8 cellular contexts compared by ENCODE assay signal in the genomic region with DNA sequence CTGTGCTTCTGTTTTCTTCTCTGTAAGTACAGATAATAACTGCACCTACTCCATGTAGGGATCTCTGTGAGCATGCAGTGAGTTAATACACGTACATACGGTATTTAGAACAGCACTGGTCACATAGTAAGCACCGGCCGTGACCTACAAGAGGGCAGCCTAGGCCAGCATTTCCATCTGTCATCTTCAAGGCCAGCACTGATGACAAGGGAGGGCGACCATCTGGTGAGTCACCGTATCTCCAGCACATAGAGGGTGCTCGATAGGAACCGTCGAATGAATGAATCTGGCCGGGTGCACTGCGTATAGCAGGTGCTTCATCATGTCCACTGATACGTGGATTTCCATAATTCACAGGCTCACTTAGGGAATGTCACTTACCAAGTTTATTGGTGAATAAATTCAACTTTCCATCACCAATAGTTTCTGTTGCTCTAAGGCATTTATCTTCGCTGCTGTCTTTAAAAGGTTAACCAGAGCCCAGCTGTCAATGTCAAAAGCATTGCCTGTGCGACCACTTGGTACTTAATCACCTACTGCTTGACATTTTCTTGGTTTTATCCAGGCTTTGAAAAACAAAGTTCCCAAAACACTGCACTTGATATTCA. TPM values are rescaled to one million over a fixed set of nuclear protein-coding genes. Genes with fewer than 3 reads are reported as not detected.
DNase-seq lines count a peak whose midpoint lies in the region; ATAC-seq, FAIRE-seq and TF ChIP-seq lines count a peak whose summit lies in the region.

No MANE protein-coding gene starts in this region.

- H3K36me3 Mint-ChIP-seq in CD4-positive, alpha-beta T cell (ENCODE audit: low read depth), result peaks cover 19% of the 10 kb centered on the region

- H3K4me1 Mint-ChIP-seq in CD4-positive, alpha-beta T cell (ENCODE audit: low read depth), result peaks cover 88% of the 10 kb centered on the region

- H3K9me3 Mint-ChIP-seq in CD4-positive, alpha-beta T cell, result no peaks in the 10 kb centered on the region

- no peaks in the 10 kb centered on the region for H3K27me3 ChIP-seq in body of pancreas
- no peaks in the 10 kb centered on the region for H3K27me3 ChIP-seq in hepatocyte
- H3K27me3 ChIP-seq in spleen (replicated peaks in 1 of 7), result no peaks in the 10 kb centered on the region
- no peaks in the 10 kb centered on the region for H3K27me3 ChIP-seq in CD4-positive, alpha-beta T cell (ENCODE audit: control insufficient read depth, insufficient read depth, low read length)

- no peak for TF ChIP-seq POLR2A in body of pancreas (IDR thresholded peaks at IDR 0.05)
- no peak for TF ChIP-seq POLR2A in spleen (IDR thresholded peaks at IDR 0.05)

- WGBS in body of pancreas, 2 donors, result 41 to 44% methylated on average over 14 of the region's 14 CpGs
- WGBS in hepatocyte (ENCODE audit: low lambda C conversion rate, missing lambda C conversion rate), result 56% methylated on average over 14 of the region's 14 CpGs
- WGBS in spleen, 5 donors, result 57 to 73% (median 69%) methylated on average over 13 to 14 of the region's 14 CpGs

- H4K20me1 ChIP-seq in hepatocyte (ENCODE audit: insufficient read depth, poor library complexity, severe bottlenecking), result no peaks in the 10 kb centered on the region

- no peak overlapping the region for H2AFZ ChIP-seq in hepatocyte

- POLR2A ChIA-PET in CD4-positive, alpha-beta T cell (lab: Charles Lee), result no interaction called here

- CTCF ChIA-PET in CD4-positive, alpha-beta T cell (lab: Charles Lee), result no interaction called here

- ATAC-seq in body of pancreas (peak; percentile 22), GM18520 (IDR thresholded peaks at IDR 0.05; ENCODE audit: unreplicated experiment) (no peak)
- ATAC-seq in CD4-positive, alpha-beta T cell (ENCODE audit: poor library complexity), result no peak

- H3K9me3 ChIP-seq in body of pancreas (no peaks in the 10 kb centered on the region), hepatocyte (ENCODE audit: low read depth) (no peaks in the 10 kb centered on the region), spleen (no peaks in the 10 kb centered on the region)
- no peaks in the 10 kb centered on the region for H3K9me3 ChIP-seq in CD4-positive, alpha-beta T cell (ENCODE audit: control insufficient read depth, low read length)

- intact Hi-C loops in body of pancreas (cut with DNase I) (no loop called here), spleen (cut with DNase I; ENCODE audit: low total_unique reads) (no loop called here)
- intact Hi-C loops in CD4-positive, alpha-beta T cell (cut with DNase I, micrococcal nuclease), result loop anchor here in 1 of 2 experiments (10.0 kb wide), 1 partner anchor 185 kb away; a partner anchor contains a TSS

- H3K4me1 ChIP-seq in body of pancreas (peaks cover 31% of the 10 kb centered on the region), hepatocyte (ENCODE audit: insufficient read depth) (peaks cover 50% of the 10 kb centered on the region), spleen (peaks cover 50 to 100% (median 92%) of the 10 kb centered on the region in 6 donors)

- H3K9me2 ChIP-seq in hepatocyte (replicated peaks; ENCODE audit: insufficient read depth), result no peaks in the 10 kb centered on the region

- DNase-seq in NCI-H1092 treated with DMSO at 0.1 percent for 48 hours (lab: John Stamatoyannopoulos, UW) (peak; percentile 20), body of pancreas (peak in 3 of 4 donors; percentile 27 to 52 (median 28)), hepatocyte (ENCODE audit: low spot score) (no peak), spleen (no peak), SIG-M5 treated with dmso at 0.1 percent for 504 hours (lab: John Stamatoyannopoulos, UW; ENCODE audit: unreplicated experiment) (no peak), GM19239 (ENCODE audit: insufficient read length, low spot score) (no peak)
- no peak for DNase-seq in CD4-positive, alpha-beta T cell

- no peak overlapping the region for H3K4me3 Mint-ChIP-seq in CD4-positive, alpha-beta T cell

- H3K27ac ChIP-seq in body of pancreas (peak overlapping the region in 3 of 4 donors; percentile 39 to 59 (median 57)), hepatocyte (peak overlapping the region; percentile 84), spleen (peak overlapping the region; percentile 70 to 92 (median 78))
- H3K27ac ChIP-seq in CD4-positive, alpha-beta T cell (ENCODE audit: low read depth, low read length), result no peak overlapping the region

- peak overlapping the region; percentile 27 for H3K4me2 ChIP-seq in hepatocyte

- no peak for FAIRE-seq in GM19239 (lab: Jason Lieb, UNC)

- TF ChIP-seq CTCF in body of pancreas (IDR thresholded peaks at IDR 0.05), result no peak
- no peak for TF ChIP-seq CTCF in hepatocyte (IDR thresholded peaks at IDR 0.05; ENCODE audit: poor library complexity)
- no peak for TF ChIP-seq CTCF in spleen (IDR thresholded peaks at IDR 0.05 in 8 of 11, conservative IDR thresholded peaks at IDR 0.05 in 3 of 11)
- no peak for TF ChIP-seq CTCF in CD4-positive, alpha-beta T cell (IDR thresholded peaks at IDR 0.05)

- H3K36me3 ChIP-seq in body of pancreas (replicated peaks in 1 of 2; ENCODE audit: insufficient read depth in 1 of 2, low read depth in 2 of 2) (no peaks in the 10 kb centered on the region), hepatocyte (replicated peaks; ENCODE audit: insufficient read depth, low read depth) (no peaks in the 10 kb centered on the region), spleen (peaks cover 0 to 11% (median 0%) of the 10 kb centered on the region in 6 donors)

- no peaks in the 10 kb centered on the region for H3K27me3 Mint-ChIP-seq in CD4-positive, alpha-beta T cell

- peaks cover 4% of the 10 kb centered on the region for H3K79me2 ChIP-seq in hepatocyte

- H3K4me3 ChIP-seq in body of pancreas, result no peak overlapping the region
- no peak overlapping the region for H3K4me3 ChIP-seq in hepatocyte
- H3K4me3 ChIP-seq in spleen, result no peak overlapping the region

- H3K27ac Mint-ChIP-seq in CD4-positive, alpha-beta T cell, result no peak overlapping the region

RNA-seq across cellular contexts. Expression of a gene that starts 8.3 kb away (rescaled TPM):
- total RNA-seq in body of pancreas, result 1 to 10 TPM; 3.6 to 4.6 TPM
- total RNA-seq in hepatocyte, result 6.1 and 6.9 TPM in 2 replicates
- 3.0 and 7.5 TPM in 2 replicates for polyA plus RNA-seq in hepatocyte
- total RNA-seq in spleen, result 10 to 100 TPM; 27.8 to 40.8 (median 37.7) TPM
- 10 to 100 TPM; 11.0 to 27.9 (median 21.9) TPM for polyA plus RNA-seq in spleen
- total RNA-seq in CD4-positive, alpha-beta T cell, result 10 to 100 TPM; 11.6 to 12.6 TPM

RNA-seq across cellular contexts. Expression of a gene that starts 34.4 kb away (rescaled TPM):
- total RNA-seq in body of pancreas (10 to 100 TPM; 13.5 to 42.2 TPM), hepatocyte (43.4 and 47.2 TPM in 2 replicates), spleen (10 to 100 TPM; 13.8 to 26.9 (median 18.1) TPM)
- polyA plus RNA-seq in hepatocyte (46.9 and 55.7 TPM in 2 replicates), spleen (10 to 100 TPM; 37.6 to 53.0 (median 50.7) TPM)
- total RNA-seq in CD4-positive, alpha-beta T cell, result 1 to 10 TPM; 6.3 to 6.6 TPM

Comparison
In these comparisons a context has a peak if more than half of its experiments do, and no peak if none do; other contexts are left out.
1. DNase-seq: peak in NCI-H1092 treated with DMSO at 0.1 percent for 48 hours (single experiment) and body of pancreas (3 of 4); none in hepatocyte (single experiment), spleen (single experiment), SIG-M5 treated with dmso at 0.1 percent for 504 hours (single experiment), GM19239 (single experiment) and CD4-positive, alpha-beta T cell (0 of 10).